Comparison of ENCODE assay signal across 8 cellular contexts in genomic region chr10:21532694-21533576, GRCh38. TPM values are rescaled to one million over a fixed set of nuclear protein-coding genes. Genes with fewer than 3 reads are reported as not detected.
DNase-seq lines count a peak whose midpoint lies in the region; ATAC-seq lines count a peak whose summit lies in the region.

No MANE protein-coding gene starts in this region.

- H3K27me3 Mint-ChIP-seq in activated naive CD4-positive, alpha-beta T cell treated with anti-CD3 and anti-CD28 coated beads for 36 hours (ENCODE audit: low read depth) = no peaks in the 10 kb centered on the region
- H3K27me3 Mint-ChIP-seq in activated CD8-positive, alpha-beta T cell treated with anti-CD3 and anti-CD28 coated beads, Interleukin-2, amount 10 ng/mL, durations not matched to agents 7 days and 5 days (ENCODE audit: low read depth) = peaks cover 14% of the 10 kb centered on the region
- peaks cover 12 to 28% (median 13%) of the 10 kb centered on the region in 3 donors for H3K27me3 Mint-ChIP-seq in immature natural killer cell (ENCODE audit: low read depth in 3 of 3)

- CTCF ChIA-PET in activated naive CD4-positive, alpha-beta T cell treated with anti-CD3 and anti-CD28 coated beads for 36 hours (lab: Charles Lee) = interaction anchor here (0.6 to 1.7 kb wide), 3 partner anchors 9 to 39 kb away, joined by 3 to 5 read pairs (median 3); no protein-coding TSS in a partner anchor
- CTCF ChIA-PET in activated CD8-positive, alpha-beta T cell treated with anti-CD3 and anti-CD28 coated beads, Interleukin-2, amount 10 ng/mL, durations not matched to agents 7 days and 5 days (lab: Charles Lee) = interaction anchor here (0.9 to 1.4 kb wide), 4 partner anchors 37 to 837 kb away, joined by 3 read pairs; no protein-coding TSS in a partner anchor

- ATAC-seq in HG02973 (IDR thresholded peaks at IDR 0.05; ENCODE audit: unreplicated experiment) (peak; percentile 2), GM21576 (IDR thresholded peaks at IDR 0.05; ENCODE audit: unreplicated experiment) (no peak)
- ATAC-seq in activated CD8-positive, alpha-beta T cell treated with anti-CD3 and anti-CD28 coated beads, Interleukin-2, amount 10 ng/mL, durations not matched to agents 7 days and 5 days = no peak

- H3K4me3 Mint-ChIP-seq in activated naive CD4-positive, alpha-beta T cell treated with anti-CD3 and anti-CD28 coated beads for 36 hours = peak overlapping the region; percentile 85
- peak overlapping the region; percentile 80 for H3K4me3 Mint-ChIP-seq in activated CD8-positive, alpha-beta T cell treated with anti-CD3 and anti-CD28 coated beads, Interleukin-2, amount 10 ng/mL, durations not matched to agents 7 days and 5 days
- peak overlapping the region; percentile 90 to 99 (median 94) for H3K4me3 Mint-ChIP-seq in immature natural killer cell

- H3K36me3 Mint-ChIP-seq in activated naive CD4-positive, alpha-beta T cell treated with anti-CD3 and anti-CD28 coated beads for 36 hours (ENCODE audit: low read depth) = peaks cover 8% of the 10 kb centered on the region
- peaks cover 7% of the 10 kb centered on the region for H3K36me3 Mint-ChIP-seq in activated CD8-positive, alpha-beta T cell treated with anti-CD3 and anti-CD28 coated beads, Interleukin-2, amount 10 ng/mL, durations not matched to agents 7 days and 5 days (ENCODE audit: low read depth)
- peaks cover 0 to 4% (median 0%) of the 10 kb centered on the region in 3 donors for H3K36me3 Mint-ChIP-seq in immature natural killer cell

- H3K4me1 Mint-ChIP-seq in activated naive CD4-positive, alpha-beta T cell treated with anti-CD3 and anti-CD28 coated beads for 36 hours (ENCODE audit: low read depth) = peaks cover 26% of the 10 kb centered on the region
- peaks cover 25% of the 10 kb centered on the region for H3K4me1 Mint-ChIP-seq in activated CD8-positive, alpha-beta T cell treated with anti-CD3 and anti-CD28 coated beads, Interleukin-2, amount 10 ng/mL, durations not matched to agents 7 days and 5 days (ENCODE audit: low read depth)
- peaks cover 14 to 33% of the 10 kb centered on the region in 2 donors for H3K4me1 Mint-ChIP-seq in immature natural killer cell

- H3K27ac Mint-ChIP-seq in activated naive CD4-positive, alpha-beta T cell treated with anti-CD3 and anti-CD28 coated beads for 36 hours = peak overlapping the region; percentile 91
- H3K27ac Mint-ChIP-seq in activated CD8-positive, alpha-beta T cell treated with anti-CD3 and anti-CD28 coated beads, Interleukin-2, amount 10 ng/mL, durations not matched to agents 7 days and 5 days = peak overlapping the region; percentile 85
- peak overlapping the region; percentile 90 to 97 (median 93) for H3K27ac Mint-ChIP-seq in immature natural killer cell

- intact Hi-C loops in activated naive CD4-positive, alpha-beta T cell treated with anti-CD3 and anti-CD28 coated beads for 36 hours (cut with micrococcal nuclease) = loop anchor here (5.0 kb wide), 4 partner anchors 144 to 1564 kb away; partner anchors contain the start of genes COMMD3 and MSRB2

- no peaks in the 10 kb centered on the region for H3K9me3 Mint-ChIP-seq in activated naive CD4-positive, alpha-beta T cell treated with anti-CD3 and anti-CD28 coated beads for 36 hours
- H3K9me3 Mint-ChIP-seq in activated CD8-positive, alpha-beta T cell treated with anti-CD3 and anti-CD28 coated beads, Interleukin-2, amount 10 ng/mL, durations not matched to agents 7 days and 5 days (ENCODE audit: insufficient read depth) = no peaks in the 10 kb centered on the region
- H3K9me3 Mint-ChIP-seq in immature natural killer cell = no peaks in the 10 kb centered on the region

- DNase-seq in activated naive CD4-positive, alpha-beta T cell treated with anti-CD3 and anti-CD28 coated beads for 36 hours = no peak
- no peak for DNase-seq in activated naive CD4-positive, alpha-beta T cell treated with anti-CD3 and anti-CD28 coated beads, Interleukin-2, amount 50 U/mL, for 16 hours
- no peak for DNase-seq in activated CD8-positive, alpha-beta T cell treated with anti-CD3 and anti-CD28 coated beads, Interleukin-2, amount 10 ng/mL, durations not matched to agents 7 days and 5 days
- DNase-seq in immature natural killer cell (no peak), superior temporal gyrus (ENCODE audit: extremely low spot score) (peak; percentile 85), occipital lobe (lab: John Stamatoyannopoulos, UW) (no peak)

- POLR2A ChIA-PET in activated CD8-positive, alpha-beta T cell treated with anti-CD3 and anti-CD28 coated beads, Interleukin-2, amount 10 ng/mL, durations not matched to agents 7 days and 5 days (lab: Charles Lee) = interaction anchor here (0.8 to 1.0 kb wide), 3 partner anchors 7 to 784 kb away, joined by 3 read pairs; partner anchors contain the start of genes COMMD3 and SKIDA1

RNA-seq across cellular contexts. Expression of gene MLLT10, which starts 1.1 kb away (rescaled TPM):
- 10 to 100 TPM; 23.0 to 23.7 TPM for total RNA-seq in activated naive CD4-positive, alpha-beta T cell treated with anti-CD3 and anti-CD28 coated beads for 36 hours
- 10 to 100 TPM; 46.0 to 47.1 TPM for total RNA-seq in activated CD8-positive, alpha-beta T cell treated with anti-CD3 and anti-CD28 coated beads, Interleukin-2, amount 10 ng/mL, durations not matched to agents 7 days and 5 days
- polyA plus RNA-seq in immature natural killer cell = 1 to 10 TPM in 2 of 3 donors, under 1 TPM in 1; 0.81 to 5.1 (median 4.8) TPM
- total RNA-seq in occipital lobe = 54.7 TPM

RNA-seq across cellular contexts. Expression of gene SKIDA1, which starts 7.5 kb away (rescaled TPM):
- total RNA-seq in activated naive CD4-positive, alpha-beta T cell treated with anti-CD3 and anti-CD28 coated beads for 36 hours = under 1 TPM in 1 of 2 experiments, not detected in 1; 0.10 TPM
- total RNA-seq in activated CD8-positive, alpha-beta T cell treated with anti-CD3 and anti-CD28 coated beads, Interleukin-2, amount 10 ng/mL, durations not matched to agents 7 days and 5 days = under 1 TPM; 0.10 to 0.11 TPM
- not detected for polyA plus RNA-seq in immature natural killer cell
- total RNA-seq in occipital lobe = 9.4 TPM
